In genomic region chr7:105450177-105450861, GRCh38 we compare ENCODE assay signal across 19 cellular contexts.
"Had no signal": no experiment of that assay in that cellular context is flagged by ENCODE, and none has a peak within 500 bp of the region (broad histone marks: within the 10 kb centered on the region; RNA-seq: fewer than 3 reads in every experiment).

No MANE protein-coding gene starts in this region.

- H3K27ac Mint-ChIP-seq: activated CD8-positive, alpha-beta T cell treated with anti-CD3 and anti-CD28 coated beads, Interleukin-2, amount 10 ng/mL, durations not matched to agents 7 days and 5 days; activated naive CD4-positive, alpha-beta T cell treated with anti-CD3 and anti-CD28 coated beads for 36 hours; nephron progenitor cell; stimulated activated naive CD8-positive, alpha-beta T cell treated with anti-CD3 and anti-CD28 coated beads, Interleukin-15, Interleukin-2, amounts not matched to agents 100 ng/mL and 50 ng/mL, for 24 hours had no signal

- H3K27me3 Mint-ChIP-seq: stimulated activated naive CD8-positive, alpha-beta T cell treated with anti-CD3 and anti-CD28 coated beads, Interleukin-15, Interleukin-2, amounts not matched to agents 100 ng/mL and 50 ng/mL, for 24 hours had no signal

- H3K9me3 ChIP-seq: gastroesophageal sphincter, heart left ventricle, left lung, tibial nerve, vagina had no signal

- H3K4me3 ChIP-seq: coronary artery, gastroesophageal sphincter, heart left ventricle, left lung, tibial nerve, vagina had no signal

- H3K4me3 Mint-ChIP-seq: activated CD8-positive, alpha-beta T cell treated with anti-CD3 and anti-CD28 coated beads, Interleukin-2, amount 10 ng/mL, durations not matched to agents 7 days and 5 days; activated naive CD4-positive, alpha-beta T cell treated with anti-CD3 and anti-CD28 coated beads for 36 hours; nephron progenitor cell; stimulated activated naive CD8-positive, alpha-beta T cell treated with anti-CD3 and anti-CD28 coated beads, Interleukin-15, Interleukin-2, amounts not matched to agents 100 ng/mL and 50 ng/mL, for 24 hours had no signal

- DNase-seq: activated CD4-positive, alpha-beta T cell treated with anti-CD3 and anti-CD28 coated beads for 4 hours; activated CD8-positive, alpha-beta T cell treated with anti-CD3 and anti-CD28 coated beads, Interleukin-2, amount 10 ng/mL, durations not matched to agents 7 days and 5 days; activated naive CD4-positive, alpha-beta T cell treated with anti-CD3 and anti-CD28 coated beads for 36 hours; aorta; brain microvascular endothelial cell; heart left ventricle; kidney; left lung; midbrain; nephron progenitor cell; occipital lobe; SW 1271; T-helper 2 cell; WERI-Rb-1 had no signal

- H3K27ac ChIP-seq: brain microvascular endothelial cell, coronary artery, gastroesophageal sphincter, heart left ventricle, left lung, tibial nerve, vagina, WERI-Rb-1 had no signal

- H3K27me3 ChIP-seq: brain microvascular endothelial cell, gastroesophageal sphincter, heart left ventricle, left lung, tibial nerve, vagina had no signal

- H3K9me3 Mint-ChIP-seq: activated naive CD4-positive, alpha-beta T cell treated with anti-CD3 and anti-CD28 coated beads for 36 hours; nephron progenitor cell; stimulated activated naive CD8-positive, alpha-beta T cell treated with anti-CD3 and anti-CD28 coated beads, Interleukin-15, Interleukin-2, amounts not matched to agents 100 ng/mL and 50 ng/mL, for 24 hours had no signal

- H3K36me3 ChIP-seq: brain microvascular endothelial cell, gastroesophageal sphincter, heart left ventricle, left lung, tibial nerve, vagina, WERI-Rb-1 had no signal

- H3K4me1 ChIP-seq: gastroesophageal sphincter, left lung had no signal

- ATAC-seq: activated CD8-positive, alpha-beta T cell treated with anti-CD3 and anti-CD28 coated beads, Interleukin-2, amount 10 ng/mL, durations not matched to agents 7 days and 5 days; gastroesophageal sphincter; heart left ventricle; left lung had no signal
